In genomic region chr13:44211286-44211685, GRCh38 we compare ENCODE assay signal across 19 cellular contexts.
DNase-seq lines count a peak whose midpoint lies in the region; ATAC-seq and TF ChIP-seq lines count a peak whose summit lies in the region.
"Had no signal": no experiment of that assay in that cellular context is flagged by ENCODE, and none has a peak within 500 bp of the region (broad histone marks: within the 10 kb centered on the region; RNA-seq: fewer than 3 reads in every experiment).

No MANE protein-coding gene starts in this region.

- H2BK120ac ChIP-seq in mesendoderm (ENCODE audit: low read depth, low read length) = no peak overlapping the region

- no peak overlapping the region for H4K5ac ChIP-seq in mesendoderm (ENCODE audit: low read length)

- in situ Hi-C loops in ACHN (cut with HindIII; ENCODE audit: low pct_ligation_motif_present, low pct_unique_long_range_greater_than_20kb, low sequenced_read_pairs) = no loop called here

- no peak overlapping the region for H2BK5ac ChIP-seq in mesendoderm (ENCODE audit: low read length)

- H3K27me3 ChIP-seq in breast epithelium (no peaks in the 10 kb centered on the region), endodermal cell (ENCODE audit: control insufficient read depth, insufficient read depth, low read length, poor library complexity, severe bottlenecking) (peaks cover 50% of the 10 kb centered on the region), mesendoderm (ENCODE audit: insufficient read depth, low read length, poor library complexity) (no peaks in the 10 kb centered on the region), subcutaneous abdominal adipose tissue (ENCODE audit: control insufficient read depth in 5 of 5, insufficient read depth in 4 of 5, low read length in 5 of 5) (no peaks in the 10 kb centered on the region)
- H3K27me3 ChIP-seq: BLaER1, vagina had no signal

- H4K8ac ChIP-seq in mesendoderm (ENCODE audit: low read depth, low read length) = no peak overlapping the region

- TF ChIP-seq POLR2A in breast epithelium (IDR thresholded peaks at IDR 0.05) = no peak

- H3K4me1 ChIP-seq in breast epithelium = no peaks in the 10 kb centered on the region
- no peaks in the 10 kb centered on the region for H3K4me1 ChIP-seq in endodermal cell (ENCODE audit: control insufficient read depth, insufficient read depth, low read length)
- H3K4me1 ChIP-seq in mesendoderm (ENCODE audit: control insufficient read depth, low read depth, low read length) = no peaks in the 10 kb centered on the region
- peaks cover 2 to 33% (median 10%) of the 10 kb centered on the region in 5 donors for H3K4me1 ChIP-seq in subcutaneous abdominal adipose tissue (ENCODE audit: control insufficient read depth in 5 of 5, insufficient read depth in 5 of 5, low read length in 5 of 5)
- H3K4me1 ChIP-seq: BLaER1, parathyroid adenoma, vagina had no signal

- intact Hi-C loops in breast epithelium (cut with DNase I; ENCODE audit: low total_unique reads) = no loop called here
- intact Hi-C loops in MCF 10A (cut with micrococcal nuclease) = no loop called here

- DNase-seq in breast epithelium (ENCODE audit: low spot score in 2 of 2) (no peak), MCF 10A (ENCODE audit: unreplicated experiment) (no peak), endodermal cell (no peak), mesendoderm (peak; percentile 23), ACHN (no peak)
- DNase-seq: activated T-cell treated with anti-CD3 and anti-CD28 coated beads, Interleukin-2, amount 50 U/mL, for 48 hours; cortex of kidney; NCI-H2227 treated with DMSO at 0.1 percent for 48 hours; stimulated activated CD4-positive, alpha-beta T cell treated with anti-CD3 and anti-CD28 coated beads, Interleukin-4, amount 100 ng/mL, for 24 hours; T1000 had no signal

- ATAC-seq in HG03571 (IDR thresholded peaks at IDR 0.05; ENCODE audit: unreplicated experiment) (no peak), GM21528 (IDR thresholded peaks at IDR 0.05; ENCODE audit: low FRiP score, unreplicated experiment) (no peak)
- ATAC-seq: activated CD4-positive, CD25-positive, alpha-beta regulatory T cell treated with anti-CD3 and anti-CD28 coated beads, Interleukin-2, amount 50 U/mL, for 24 hours had no signal

- no peak overlapping the region for H3K23ac ChIP-seq in mesendoderm (ENCODE audit: low read length)

- no peak overlapping the region for H2BK15ac ChIP-seq in mesendoderm (replicated peaks; ENCODE audit: low read depth)

- H3K79me2 ChIP-seq in mesendoderm (ENCODE audit: control insufficient read depth, insufficient read depth, low read length) = no peaks in the 10 kb centered on the region
- H3K79me2 ChIP-seq: parathyroid adenoma had no signal

- 88 to 93% methylated on average over 3 to 4 of the region's 4 CpGs for WGBS in endodermal cell (ENCODE audit: insufficient coverage in 1 of 2, insufficient read length in 1 of 2), 2 experiments
- no CpG with 5 or more reads among the region's 4 CpGs for WGBS in mesendoderm (ENCODE audit: extremely low coverage, insufficient coverage, low lambda C conversion rate)

- H3K4ac ChIP-seq in mesendoderm (ENCODE audit: low read depth, low read length) = no peak overlapping the region

- no peak overlapping the region for H3K4me2 ChIP-seq in mesendoderm (ENCODE audit: low read length)
- H3K4me2 ChIP-seq: BLaER1 had no signal

- CTCF ChIA-PET in MCF 10A (lab: Yijun Ruan, JAX) = no interaction called here

- no peak overlapping the region for H3K56ac ChIP-seq in mesendoderm (ENCODE audit: low read length)

- H3K4me3 Mint-ChIP-seq in MCF 10A (ENCODE audit: unreplicated experiment) (no peak overlapping the region), endodermal cell (no peak overlapping the region)
- H3K4me3 Mint-ChIP-seq: activated naive CD4-positive, alpha-beta T cell treated with anti-CD3 and anti-CD28 coated beads, Interleukin-2, amount 50 U/mL, for 24 hours had no signal

- no peaks in the 10 kb centered on the region for H3K4me1 Mint-ChIP-seq in MCF 10A (ENCODE audit: insufficient read depth, unreplicated experiment)
- peaks cover 14% of the 10 kb centered on the region for H3K4me1 Mint-ChIP-seq in endodermal cell
- H3K4me1 Mint-ChIP-seq: activated naive CD4-positive, alpha-beta T cell treated with anti-CD3 and anti-CD28 coated beads, Interleukin-2, amount 50 U/mL, for 24 hours had no signal

- H3K27me3 Mint-ChIP-seq in MCF 10A (ENCODE audit: insufficient read depth, unreplicated experiment) (no peaks in the 10 kb centered on the region), endodermal cell (ENCODE audit: insufficient read depth) (peaks cover 28% of the 10 kb centered on the region)

- POLR2A ChIA-PET in MCF 10A (lab: Yijun Ruan, JAX) = no interaction called here

- H3K27ac ChIP-seq in breast epithelium (peak overlapping the region; percentile 12 to 17), endodermal cell (ENCODE audit: low read depth, low read length) (peak overlapping the region; percentile 27), mesendoderm (ENCODE audit: low read depth, low read length) (no peak overlapping the region), subcutaneous abdominal adipose tissue (ENCODE audit: low read depth, low read length) (peak overlapping the region; percentile 19)
- H3K27ac ChIP-seq: BLaER1, parathyroid adenoma, skin epidermis had no signal

- no peaks in the 10 kb centered on the region for H3K79me1 ChIP-seq in mesendoderm (ENCODE audit: low read length)

- no peak overlapping the region for H3K27ac Mint-ChIP-seq in MCF 10A (ENCODE audit: low read depth, unreplicated experiment)
- H3K27ac Mint-ChIP-seq in endodermal cell = no peak overlapping the region
- H3K27ac Mint-ChIP-seq: activated naive CD4-positive, alpha-beta T cell treated with anti-CD3 and anti-CD28 coated beads, Interleukin-2, amount 50 U/mL, for 24 hours had no signal

- H3K9me3 Mint-ChIP-seq in MCF 10A (ENCODE audit: unreplicated experiment) (no peaks in the 10 kb centered on the region), endodermal cell (peaks cover 4% of the 10 kb centered on the region)

- H3K36me3 Mint-ChIP-seq in MCF 10A (ENCODE audit: insufficient read depth, unreplicated experiment) = no peaks in the 10 kb centered on the region
- H3K36me3 Mint-ChIP-seq in endodermal cell (ENCODE audit: low read depth) = no peaks in the 10 kb centered on the region
- H3K36me3 Mint-ChIP-seq: activated naive CD4-positive, alpha-beta T cell treated with anti-CD3 and anti-CD28 coated beads, Interleukin-2, amount 50 U/mL, for 24 hours had no signal

- no peak overlapping the region for H2AK5ac ChIP-seq in mesendoderm (ENCODE audit: low read length)

- H3K4me3 ChIP-seq in breast epithelium (no peak overlapping the region), endodermal cell (ENCODE audit: low read length) (no peak overlapping the region), mesendoderm (ENCODE audit: low read length) (no peak overlapping the region), subcutaneous abdominal adipose tissue (ENCODE audit: low read depth in 1 of 5, low read length in 5 of 5) (no peak overlapping the region)
- H3K4me3 ChIP-seq: BLaER1, skin epidermis, vagina had no signal

- H3K9me3 ChIP-seq in breast epithelium = no peaks in the 10 kb centered on the region
- no peaks in the 10 kb centered on the region for H3K9me3 ChIP-seq in endodermal cell (ENCODE audit: control insufficient read depth, low read length)
- H3K9me3 ChIP-seq in subcutaneous abdominal adipose tissue (ENCODE audit: control insufficient read depth in 5 of 5, low read length in 5 of 5) = peaks cover 0 to 2% (median 0%) of the 10 kb centered on the region in 5 donors
- H3K9me3 ChIP-seq: vagina had no signal

- no peak overlapping the region for H3K9ac ChIP-seq in endodermal cell (ENCODE audit: extremely low read depth, low read length, poor library complexity, severe bottlenecking)
- H3K9ac ChIP-seq in mesendoderm (ENCODE audit: low read length) = no peak overlapping the region
- H3K9ac ChIP-seq in subcutaneous abdominal adipose tissue (ENCODE audit: low read length in 5 of 5) = peak overlapping the region in 1 of 5 donors; percentile 5
- H3K9ac ChIP-seq: BLaER1, parathyroid adenoma had no signal

- BruUV-seq in MCF 10A (replicated peaks; lab: Mats Ljungman, UMichigan) = no TSS peak

- H3K36me3 ChIP-seq in breast epithelium (no peaks in the 10 kb centered on the region), endodermal cell (ENCODE audit: control insufficient read depth, insufficient read depth, low read length) (no peaks in the 10 kb centered on the region), mesendoderm (ENCODE audit: control insufficient read depth, insufficient read depth, low read length) (no peaks in the 10 kb centered on the region), subcutaneous abdominal adipose tissue (ENCODE audit: control insufficient read depth in 5 of 5, insufficient read depth in 5 of 5, low read length in 5 of 5) (no peaks in the 10 kb centered on the region)
- H3K36me3 ChIP-seq: BLaER1, vagina had no signal

- TF ChIP-seq CTCF in breast epithelium (IDR thresholded peaks at IDR 0.05) = no peak
- no peak for TF ChIP-seq CTCF in MCF 10A (IDR thresholded peaks at IDR 0.05; ENCODE audit: unreplicated experiment)
- no peak for TF ChIP-seq CTCF in endodermal cell (conservative IDR thresholded peaks at IDR 0.05)

- no peak overlapping the region for H3K18ac ChIP-seq in mesendoderm (ENCODE audit: low read length)
